Comparison of ENCODE assay signal across 24 cellular contexts in genomic region chr2:82260521-82260920, GRCh38.
"Had no signal": no experiment of that assay in that cellular context is flagged by ENCODE, and none has a peak within 500 bp of the region (broad histone marks: within the 10 kb centered on the region; RNA-seq: fewer than 3 reads in every experiment).

No MANE protein-coding gene starts in this region.

- H3K36me3 Mint-ChIP-seq: stimulated activated naive B cell treated with anti-CD40 and anti-IgM and Interleukin-4, amounts not matched to agents 10 μg/mL and 1 μg/mL and 100 μg/mL, for 72 hours had no signal

- H3K27me3 ChIP-seq: hepatocyte, right atrium auricular region, stomach, testis, thyroid gland, transverse colon, upper lobe of left lung, vagina had no signal

- H3K79me2 ChIP-seq: hepatocyte, parathyroid adenoma had no signal

- H3K27me3 Mint-ChIP-seq: naive thymus-derived CD4-positive, alpha-beta T cell; natural killer cell treated with Interleukin-12 subunit alpha and Interleukin-12 subunit beta and Interleukin-15 and Interleukin-18, amount 100 ng/mL, for 72 hours; stimulated activated naive B cell treated with anti-CD40 and anti-IgM and Interleukin-4, amounts not matched to agents 10 μg/mL and 1 μg/mL and 100 μg/mL, for 72 hours had no signal

- H3K4me3 Mint-ChIP-seq: naive thymus-derived CD4-positive, alpha-beta T cell; natural killer cell treated with Interleukin-12 subunit alpha and Interleukin-12 subunit beta and Interleukin-15 and Interleukin-18, amount 100 ng/mL, for 72 hours; stimulated activated naive B cell treated with anti-CD40 and anti-IgM and Interleukin-4, amounts not matched to agents 10 μg/mL and 1 μg/mL and 100 μg/mL, for 72 hours had no signal

- H3K36me3 ChIP-seq: left ventricle myocardium inferior, right atrium auricular region, stomach, thyroid gland, transverse colon, upper lobe of left lung, vagina had no signal

- DNase-seq: islet precursor cell; left ventricle myocardium inferior; midbrain; mucosa of descending colon; naive thymus-derived CD4-positive, alpha-beta T cell; nucleus accumbens; stimulated activated CD4-positive, alpha-beta T cell treated with anti-CD3 and anti-CD28 coated beads, Interleukin-12 subunit alpha, Interleukin-12 subunit beta, amount 100 ng/mL, for 4 hours; stimulated activated CD4-positive, alpha-beta T cell treated with anti-CD3 and anti-CD28 coated beads, Interleukin-15, amount 100 ng/mL, for 24 hours; stimulated activated CD4-positive, alpha-beta T cell treated with anti-CD3 and anti-CD28 coated beads, Interleukin-2, amount 100 ng/mL, for 24 hours; stimulated activated CD4-positive, alpha-beta T cell treated with anti-CD3 and anti-CD28 coated beads, Interleukin-4, amount 100 ng/mL, for 1 hour; stimulated activated naive B cell treated with anti-CD40 and anti-IgM and Interleukin-4, amounts not matched to agents 10 μg/mL and 1 μg/mL and 100 μg/mL, for 72 hours; stimulated activated naive CD8-positive, alpha-beta T cell treated with anti-CD3 and anti-CD28 coated beads, Interleukin-15, Interleukin-2, amounts not matched to agents 100 U/mL and 50 U/mL, for 24 hours; stomach; testis; thyroid gland; transverse colon; upper lobe of left lung had no signal

- H3K4me1 Mint-ChIP-seq: naive thymus-derived CD4-positive, alpha-beta T cell; stimulated activated naive B cell treated with anti-CD40 and anti-IgM and Interleukin-4, amounts not matched to agents 10 μg/mL and 1 μg/mL and 100 μg/mL, for 72 hours had no signal

- H3K27ac Mint-ChIP-seq: naive thymus-derived CD4-positive, alpha-beta T cell; natural killer cell treated with Interleukin-12 subunit alpha and Interleukin-12 subunit beta and Interleukin-15 and Interleukin-18, amount 100 ng/mL, for 72 hours; stimulated activated naive B cell treated with anti-CD40 and anti-IgM and Interleukin-4, amounts not matched to agents 10 μg/mL and 1 μg/mL and 100 μg/mL, for 72 hours had no signal

- H2AFZ ChIP-seq: hepatocyte, parathyroid adenoma had no signal

- H3K27ac ChIP-seq: hepatocyte, left ventricle myocardium inferior, parathyroid adenoma, right atrium auricular region, stomach, testis, thyroid gland, transverse colon, upper lobe of left lung, vagina had no signal

- ATAC-seq: mucosa of descending colon; naive thymus-derived CD4-positive, alpha-beta T cell; natural killer cell treated with Interleukin-12 subunit alpha and Interleukin-12 subunit beta and Interleukin-15 and Interleukin-18, amount 100 ng/mL, for 72 hours; stimulated activated naive B cell treated with anti-CD40 and anti-IgM and Interleukin-4, amounts not matched to agents 10 μg/mL and 1 μg/mL and 100 μg/mL, for 72 hours; stimulated activated naive CD8-positive, alpha-beta T cell treated with anti-CD3 and anti-CD28 coated beads, Interleukin-15, Interleukin-2, amounts not matched to agents 100 U/mL and 50 U/mL, for 24 hours had no signal

- H3K9ac ChIP-seq: parathyroid adenoma had no signal

- H3K4me2 ChIP-seq: hepatocyte, smooth muscle cell had no signal

- H3K9me3 ChIP-seq: mucosa of descending colon, right atrium auricular region, stomach, testis, thyroid gland, transverse colon, vagina had no signal

- H3K4me1 ChIP-seq: left ventricle myocardium inferior, parathyroid adenoma, right atrium auricular region, stomach, testis, thyroid gland, transverse colon, upper lobe of left lung, vagina had no signal

- H3K4me3 ChIP-seq: hepatocyte, left ventricle myocardium inferior, lung, mucosa of descending colon, right atrium auricular region, smooth muscle cell, stomach, testis, thyroid gland, transverse colon, upper lobe of left lung, vagina had no signal
